In the genomic region with DNA sequence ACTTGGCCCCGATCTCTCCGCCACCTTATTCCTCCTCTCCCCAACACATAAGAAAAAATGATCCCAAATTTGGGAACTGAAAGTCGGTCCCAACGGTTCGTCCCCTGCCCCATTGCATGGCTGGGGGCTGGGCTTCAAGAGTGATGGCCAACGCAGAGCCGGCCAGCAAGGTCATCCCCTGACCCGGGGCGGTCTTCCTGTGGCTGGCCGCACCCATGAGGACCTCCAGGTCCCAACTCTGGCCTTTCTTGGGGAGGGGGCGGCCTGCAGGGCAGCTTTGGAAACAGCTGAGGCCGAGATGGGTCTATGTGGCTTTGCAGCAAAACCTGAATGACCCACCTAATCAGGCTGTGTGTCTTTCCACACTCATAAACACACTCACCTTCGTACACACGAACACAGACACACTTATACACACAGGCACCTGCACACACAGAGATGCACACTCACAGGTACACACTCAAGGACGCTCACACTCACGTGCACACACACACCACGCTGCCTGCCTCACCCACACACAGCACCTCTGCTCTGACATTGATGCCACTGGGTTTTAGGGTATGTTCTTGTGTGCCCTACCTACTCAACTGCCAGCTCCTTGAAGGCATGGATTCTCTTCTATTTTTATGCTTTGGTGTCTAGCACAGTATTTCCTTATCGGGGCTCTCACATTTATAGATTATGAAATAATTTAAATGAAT, we compare ENCODE assay signal across 8 cellular contexts. TPM values are rescaled to one million over a fixed set of nuclear protein-coding genes. Genes with fewer than 3 reads are reported as not detected.
DNase-seq lines count a peak whose midpoint lies in the region; ATAC-seq and TF ChIP-seq lines count a peak whose summit lies in the region.

No MANE protein-coding gene starts in this region.

- peak overlapping the region; percentile 86 for H2AFZ ChIP-seq in osteoblast (ENCODE audit: low read length)

- DNase-seq in MV-4-11 (lab: John Stamatoyannopoulos, UW) (peak; percentile 59), fibroblast of mammary gland (ENCODE audit: low read depth) (no peak), osteoblast (ENCODE audit: insufficient read length, low spot score, missing footprints) (no peak), NCI-H446 treated with DMSO at 0.1 percent for 48 hours (lab: John Stamatoyannopoulos, UW) (no peak), SW480 (ENCODE audit: low spot score) (no peak)

- H3K27me3 ChIP-seq in osteoblast (ENCODE audit: insufficient read depth, low read length): no peaks in the 10 kb centered on the region

- peak overlapping the region; percentile 68; the same call in 1 of the 2 replicates for H3K9ac ChIP-seq in ES-I3 (ENCODE audit: low read depth, low read length)

- TF ChIP-seq CTCF in fibroblast of mammary gland (conservative IDR thresholded peaks at IDR 0.05; ENCODE audit: control insufficient read depth, insufficient read depth, low read depth, low read length) (no peak), osteoblast (IDR thresholded peaks at IDR 0.05; ENCODE audit: extremely low read depth, low read depth, low read length) (no peak)

- H4K20me1 ChIP-seq in osteoblast (ENCODE audit: insufficient read depth, low read length): no peaks in the 10 kb centered on the region

- H3K27ac ChIP-seq in osteoblast (ENCODE audit: low read depth, low read length): peak overlapping the region; percentile 28

- H3K79me2 ChIP-seq in osteoblast (ENCODE audit: insufficient read depth, low read length): no peaks in the 10 kb centered on the region

- H3K4me3 ChIP-seq in fibroblast of mammary gland (ENCODE audit: control insufficient read depth, low read depth, low read length) (peak overlapping the region; percentile 46), osteoblast (ENCODE audit: insufficient read depth, low read length) (peak overlapping the region; percentile 73)

- H3K36me3 ChIP-seq in ES-I3 (ENCODE audit: insufficient read depth, low read length) (no peaks in the 10 kb centered on the region), osteoblast (ENCODE audit: insufficient read depth, low read length) (no peaks in the 10 kb centered on the region)

- no peaks in the 10 kb centered on the region for H3K9me3 ChIP-seq in ES-I3 (ENCODE audit: control insufficient read depth, insufficient read depth, low read length)
- H3K9me3 ChIP-seq in osteoblast (ENCODE audit: low read depth, low read length): no peaks in the 10 kb centered on the region

- no peak for ATAC-seq in activated CD4-positive, CD25-positive, alpha-beta regulatory T cell treated with anti-CD3 and anti-CD28 coated beads, Interleukin-2, amount 50 U/mL, for 24 hours
- no peak for ATAC-seq in HG03521 (IDR thresholded peaks at IDR 0.05; ENCODE audit: unreplicated experiment)

- H3K4me2 ChIP-seq in osteoblast (ENCODE audit: insufficient read depth, low read length): peak overlapping the region; percentile 89

- H3K4me1 ChIP-seq in ES-I3 (ENCODE audit: insufficient read depth, low read length) (no peaks in the 10 kb centered on the region), osteoblast (ENCODE audit: insufficient read depth, low read length) (peaks cover 26% of the 10 kb centered on the region)

RNA-seq across cellular contexts. Expression of a gene that starts 0.6 kb away (rescaled TPM):
- total RNA-seq in osteoblast: 1.2 and 1.4 TPM in 2 replicates

RNA-seq across cellular contexts. Expression of a gene that starts 48.3 kb away (rescaled TPM):
- total RNA-seq in osteoblast: not detected in 2 replicates
